7 cellular contexts compared by ENCODE assay signal in the genomic region with DNA sequence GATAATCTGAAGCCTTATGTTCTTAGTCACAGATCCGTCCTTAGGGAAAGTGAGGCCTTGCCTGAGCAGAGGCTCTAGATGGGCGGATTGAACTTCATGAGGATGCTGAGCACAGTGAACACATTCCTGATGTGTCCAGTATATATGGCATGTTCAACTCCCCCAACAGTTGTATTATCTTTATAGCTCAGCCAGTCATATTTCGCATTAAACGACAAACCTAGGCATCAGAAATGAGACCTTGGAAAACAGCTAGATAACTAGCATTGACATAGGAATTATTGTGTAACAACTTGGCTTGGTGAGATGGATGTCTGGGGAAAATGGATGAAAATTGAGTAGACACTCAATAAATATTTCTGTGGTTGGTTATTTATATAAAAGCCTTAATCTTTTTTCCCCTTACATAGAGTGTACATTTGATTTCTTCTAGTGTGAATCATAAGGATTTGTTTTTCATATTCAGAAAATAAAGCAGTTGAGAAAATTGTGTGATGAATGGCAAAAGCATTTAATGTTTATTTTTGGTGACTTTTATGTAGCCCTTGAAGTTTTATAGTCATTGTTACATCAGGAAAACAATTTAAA.
DNase-seq lines count a peak whose midpoint lies in the region; ATAC-seq and TF ChIP-seq lines count a peak whose summit lies in the region.
"Not testable (repeated sequence)": the region's sequence is repeated elsewhere in the genome, so short reads cannot be mapped to it uniquely, and the experiment has no call there.

No MANE protein-coding gene starts in this region.

- WGBS in GM23248 (ENCODE audit: low coverage in 1 of 2, low lambda C conversion rate in 2 of 2, missing lambda C conversion rate in 2 of 2), 2 experiments = 58 to 60% methylated on average over 4 of the region's 4 CpGs

- H3K9ac ChIP-seq in GM23248 = not testable (repeated sequence)

- peaks cover 43% of the 10 kb centered on the region for H3F3A ChIP-seq in GM23248 (ENCODE audit: insufficient read depth)

- H2AFZ ChIP-seq in GM23248 = not testable (repeated sequence)

- H3K4me3 ChIP-seq in GM23248, left lung: not testable (repeated sequence)

- H3K4me1 ChIP-seq in GM23248 (ENCODE audit: insufficient read depth) = peaks cover 37% of the 10 kb centered on the region
- not testable (repeated sequence) for H3K4me1 ChIP-seq in left lung

- peak overlapping the region; percentile 40 for H3K27ac ChIP-seq in GM23248
- H3K27ac ChIP-seq in left lung = not testable (repeated sequence)

- DNase-seq in AG09319 (ENCODE audit: extremely low read depth, low read depth) (peak; percentile 38), GM23248 (peak; percentile 27), M059J (ENCODE audit: low read depth) (peak; percentile 60), amniotic epithelial cell (ENCODE audit: low read depth) (peak; percentile 85), dedifferentiated amniotic fluid mesenchymal stem cell (ENCODE audit: extremely low spot score) (peak; percentile 43), fibroblast of peridontal ligament (ENCODE audit: extremely low read depth) (peak; percentile 69)
- not testable (repeated sequence) for DNase-seq in left lung

- H3K9me2 ChIP-seq in GM23248 (ENCODE audit: insufficient read depth) = not testable (repeated sequence)

- intact Hi-C loops in left lung (cut with DNase I) = not testable (repeated sequence)

- not testable (repeated sequence) for H3K36me3 ChIP-seq in GM23248 (ENCODE audit: low read depth); left lung

- ATAC-seq in left lung = peak; percentile 46

- peaks cover 66% of the 10 kb centered on the region for H3K79me2 ChIP-seq in GM23248 (ENCODE audit: insufficient read depth)

- not testable (repeated sequence) for H3K9me3 ChIP-seq in GM23248 (ENCODE audit: low read depth); left lung

- H3K4me2 ChIP-seq in GM23248 (ENCODE audit: unreplicated experiment) = not testable (repeated sequence)

- H3K27me3 ChIP-seq in GM23248 (replicated peaks; ENCODE audit: insufficient read depth); left lung: not testable (repeated sequence)

- H4K20me1 ChIP-seq in GM23248 (ENCODE audit: insufficient read depth) = not testable (repeated sequence)

- TF ChIP-seq CTCF in AG09319 (IDR thresholded peaks at IDR 0.05; ENCODE audit: low read depth, low read length); left lung (IDR thresholded peaks at IDR 0.05): not testable (repeated sequence)

- in situ Hi-C loops in GM23248 (cut with MboI) = not testable (repeated sequence)
